Comparison of ENCODE assay signal across 11 cellular contexts in the genomic region with DNA sequence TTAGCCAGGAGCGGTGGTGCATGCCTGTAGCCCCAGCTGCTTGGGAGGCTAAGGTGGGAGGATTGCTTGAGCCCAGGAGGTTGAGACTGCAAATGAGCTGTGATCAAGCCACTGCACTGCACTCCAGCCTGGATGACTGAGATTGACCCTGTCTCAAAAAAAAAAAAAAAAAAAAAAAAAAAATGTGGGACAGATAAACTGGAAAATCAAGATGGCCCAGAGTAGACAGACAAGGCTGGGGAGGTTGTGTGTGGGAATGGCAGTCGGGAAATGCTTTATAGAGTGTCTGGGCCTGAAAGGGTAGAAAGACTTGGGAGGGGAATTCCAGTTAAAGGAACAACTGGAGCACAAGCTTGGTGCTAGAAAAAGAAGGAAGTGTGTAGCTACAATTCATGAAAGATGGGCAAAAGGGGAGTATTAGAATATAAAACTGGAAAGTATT. TPM values are rescaled to one million over a fixed set of nuclear protein-coding genes. Genes with fewer than 3 reads are reported as not detected.
A peak's percentile ranks its signal among the peaks of the same experiment; 100 is the strongest.
DNase-seq lines count a peak whose midpoint lies in the region; ATAC-seq and TF ChIP-seq lines count a peak whose summit lies in the region.
"Had no signal": no experiment of that assay in that cellular context is flagged by ENCODE, and none has a peak within 500 bp of the region (broad histone marks: within the 10 kb centered on the region; RNA-seq: fewer than 3 reads in every experiment).

No MANE protein-coding gene starts in this region.

- no peaks in the 10 kb centered on the region for H3K9me3 Mint-ChIP-seq in Caco-2 (ENCODE audit: unreplicated experiment)
- no peaks in the 10 kb centered on the region for H3K9me3 Mint-ChIP-seq in activated naive CD8-positive, alpha-beta T cell (ENCODE audit: low read depth)
- H3K9me3 Mint-ChIP-seq in mesothelial cell of epicardium, result no peaks in the 10 kb centered on the region

- POLR2A ChIA-PET in Caco-2 (lab: Charles Lee), result interaction anchor here (0.6 to 4.0 kb wide), 11 partner anchors 14 to 1528 kb away, joined by 3 to 32 read pairs (median 5); partner anchors contain the start of genes HNRNPUL2, STX5 and TMEM179B

- peaks cover 88% of the 10 kb centered on the region for H3K36me3 Mint-ChIP-seq in Caco-2 (ENCODE audit: insufficient read depth, unreplicated experiment)
- peaks cover 33% of the 10 kb centered on the region for H3K36me3 Mint-ChIP-seq in activated naive CD8-positive, alpha-beta T cell
- peaks cover 19% of the 10 kb centered on the region for H3K36me3 Mint-ChIP-seq in mesothelial cell of epicardium

- H3K27ac Mint-ChIP-seq in Caco-2 (ENCODE audit: unreplicated experiment), result peak overlapping the region; percentile 85
- peak overlapping the region; percentile 58 for H3K27ac Mint-ChIP-seq in activated naive CD8-positive, alpha-beta T cell
- H3K27ac Mint-ChIP-seq in mesothelial cell of epicardium, result peak overlapping the region; percentile 95

- no peak for TF ChIP-seq CTCF in Caco-2 (IDR thresholded peaks at IDR 0.05; ENCODE audit: insufficient read depth in 1 of 2, low read depth in 1 of 2, low read length in 1 of 2, severe bottlenecking in 1 of 2, unreplicated experiment in 1 of 2)
- no peak for TF ChIP-seq CTCF in mesothelial cell of epicardium (IDR thresholded peaks at IDR 0.05; ENCODE audit: unreplicated experiment)

- BruUV-seq in Caco-2 (replicated peaks; lab: Mats Ljungman, UMichigan), result no TSS peak

- H3K4me1 ChIP-seq in Caco-2 (peaks cover 47% of the 10 kb centered on the region), HUES48 (ENCODE audit: control insufficient read depth, insufficient read depth, low read length) (peaks cover 13% of the 10 kb centered on the region; the same call in 1 of the 2 replicates)

- H3K36me3 ChIP-seq in Caco-2 (ENCODE audit: control insufficient read depth, insufficient read depth, low read length) (peaks cover 11% of the 10 kb centered on the region), HUES48 (ENCODE audit: control insufficient read depth, insufficient read depth, low read length) (peaks cover 45% of the 10 kb centered on the region)
- H3K36me3 ChIP-seq: ovary had no signal

- H3K4me3 Mint-ChIP-seq in Caco-2 (ENCODE audit: unreplicated experiment), result peak overlapping the region; percentile 77
- peak overlapping the region; percentile 97 for H3K4me3 Mint-ChIP-seq in activated naive CD8-positive, alpha-beta T cell
- H3K4me3 Mint-ChIP-seq in mesothelial cell of epicardium, result peak overlapping the region; percentile 96

- intact Hi-C loops in Caco-2 (cut with micrococcal nuclease; ENCODE audit: unreplicated experiment), result loop anchor here (2.0 to 10.0 kb wide), 2 partner anchors 15 to 133 kb away; partner anchors contain the start of genes HNRNPUL2 and TTC9C

- H3K27me3 Mint-ChIP-seq in Caco-2 (ENCODE audit: insufficient read depth, unreplicated experiment), result no peaks in the 10 kb centered on the region
- H3K27me3 Mint-ChIP-seq in activated naive CD8-positive, alpha-beta T cell, result no peaks in the 10 kb centered on the region
- H3K27me3 Mint-ChIP-seq in mesothelial cell of epicardium (ENCODE audit: low read depth), result no peaks in the 10 kb centered on the region

- peak overlapping the region; percentile 97 for H3K27ac ChIP-seq in HUES48 (ENCODE audit: low read depth, low read length)
- H3K27ac ChIP-seq: ovary had no signal

- H3K9ac ChIP-seq in HUES48 (ENCODE audit: low read depth, low read length), result peak overlapping the region; percentile 99

- H3K9me3 ChIP-seq in Caco-2, result no peaks in the 10 kb centered on the region
- H3K9me3 ChIP-seq in HUES48 (ENCODE audit: control insufficient read depth, insufficient read depth, low read length), result no peaks in the 10 kb centered on the region
- H3K9me3 ChIP-seq: ovary had no signal

- H3K27me3 ChIP-seq in Caco-2 (replicated peaks; ENCODE audit: control insufficient read depth, insufficient read depth, low read length) (no peaks in the 10 kb centered on the region), HUES48 (ENCODE audit: control insufficient read depth, insufficient read depth, low read length) (no peaks in the 10 kb centered on the region)
- H3K27me3 ChIP-seq: ovary had no signal

- H3K4me3 ChIP-seq in Caco-2 (ENCODE audit: low read depth, low read length) (peak overlapping the region; percentile 92), HUES48 (ENCODE audit: low read depth, low read length) (peak overlapping the region; percentile 90)
- H3K4me3 ChIP-seq: ovary had no signal

- ATAC-seq in GM21825 (IDR thresholded peaks at IDR 0.05; ENCODE audit: unreplicated experiment), result no peak

- CTCF ChIA-PET in Caco-2 (lab: Charles Lee), result interaction anchor here (0.7 to 0.9 kb wide), 2 partner anchors 71 to 104 kb away, joined by 4 to 5 read pairs; partner anchors contain the start of gene ZBTB3

- H3K4me1 Mint-ChIP-seq in Caco-2 (ENCODE audit: low read depth, unreplicated experiment), result peaks cover 42% of the 10 kb centered on the region
- H3K4me1 Mint-ChIP-seq in activated naive CD8-positive, alpha-beta T cell (ENCODE audit: low read depth), result peaks cover 31% of the 10 kb centered on the region
- H3K4me1 Mint-ChIP-seq in mesothelial cell of epicardium, result peaks cover 76% of the 10 kb centered on the region

- peak; percentile 49 to 62 for DNase-seq in Caco-2
- no peak for DNase-seq in mesothelial cell of epicardium (ENCODE audit: low spot score in 2 of 2, unreplicated experiment in 2 of 2)
- DNase-seq in amygdala (lab: John Stamatoyannopoulos, UW), result no peak
- no peak for DNase-seq in NCI-H748 (lab: John Stamatoyannopoulos, UW; ENCODE audit: unreplicated experiment)
- no peak for DNase-seq in cerebellum (ENCODE audit: low spot score)
- DNase-seq: activated CD8-positive, alpha-beta memory T cell treated with anti-CD3 and anti-CD28 coated beads, Interleukin-2, amount 50 U/mL, for 4 hours; NCI-H526 treated with DMSO at 0.1 percent for 48 hours; ovary had no signal

RNA-seq across cellular contexts. Expression of gene WDR74, which starts 18.2 kb away (rescaled TPM):
- total RNA-seq in Caco-2 (2022), result 112 and 115 TPM in 2 replicates
- total RNA-seq in mesothelial cell of epicardium, result 59.3 to 63.7 TPM (median 62.1 TPM) in 3 replicates
- total RNA-seq in cerebellum, result 31.2 TPM

RNA-seq across cellular contexts. Expression of gene SLC3A2, which starts 23.1 kb away (rescaled TPM):
- total RNA-seq in Caco-2 (2022) (763 and 879 TPM in 2 replicates), mesothelial cell of epicardium (205 to 212 TPM (median 208 TPM) in 3 replicates), cerebellum (64.1 TPM)

RNA-seq across cellular contexts. Expression of gene TEX54, which starts 24.9 kb away (rescaled TPM):
- total RNA-seq in Caco-2 (2022), result 0.95 TPM in 1 of 2 replicates, not detected in the other
- total RNA-seq in mesothelial cell of epicardium, result not detected in 3 replicates
- not detected for total RNA-seq in cerebellum
- total RNA-seq: ovary had no signal

RNA-seq across cellular contexts. Expression of gene STX5, which starts 25.7 kb away (rescaled TPM):
- 39.9 and 44.2 TPM in 2 replicates for total RNA-seq in Caco-2 (2022)
- total RNA-seq in mesothelial cell of epicardium, result 55.2 to 57.9 TPM (median 55.8 TPM) in 3 replicates
- 24.3 TPM for total RNA-seq in cerebellum

RNA-seq across cellular contexts. Expression of gene NXF1, which starts 52.3 kb away (rescaled TPM):
- total RNA-seq in Caco-2 (2022), result 77.5 and 77.6 TPM in 2 replicates
- total RNA-seq in mesothelial cell of epicardium, result 108 to 111 TPM (median 110 TPM) in 3 replicates
- 22.5 TPM for total RNA-seq in cerebellum

Comparison
In these comparisons a context has a peak if more than half of its experiments do, and no peak if none do; other contexts are left out.
1. DNase-seq: peak in Caco-2 (2 of 2); none in mesothelial cell of epicardium (0 of 2), amygdala (0 of 56), NCI-H748 (single experiment) and cerebellum (single experiment).
2. Peak in every context shown above with its lines, with median percentiles within 50 percentile points of each other: H3K27ac Mint-ChIP-seq and H3K4me3 Mint-ChIP-seq.